Comparison of ENCODE assay signal across 10 cellular contexts in genomic region chr1:156461781-156462647, GRCh38. TPM values are rescaled to one million over a fixed set of nuclear protein-coding genes. Genes with fewer than 3 reads are reported as not detected.
DNase-seq lines count a peak whose midpoint lies in the region; ATAC-seq, FAIRE-seq and TF ChIP-seq lines count a peak whose summit lies in the region.
"Had no signal": no experiment of that assay in that cellular context is flagged by ENCODE, and none has a peak within 500 bp of the region (broad histone marks: within the 10 kb centered on the region; RNA-seq: fewer than 3 reads in every experiment).

No MANE protein-coding gene starts in this region.

- CTCF ChIA-PET in HepG2 (lab: Yijun Ruan, JAX; ENCODE audit: low intra/inter-chr PET ratio, low total read pairs), result no interaction called here

- no peak overlapping the region for H3K4me2 ChIP-seq in HepG2 (ENCODE audit: low read depth, low read length)

- TF ChIP-seq CTCF in HepG2 (CRISPR knock-in tag; IDR thresholded peaks at IDR 0.05) (no peak), right lobe of liver (IDR thresholded peaks at IDR 0.05) (no peak), breast epithelium (IDR thresholded peaks at IDR 0.05) (no peak)

- H3K79me2 ChIP-seq in HepG2 (ENCODE audit: insufficient read depth, low read length), result no peaks in the 10 kb centered on the region

- TF ChIP-seq RAD21 in HepG2 (CRISPR knock-in tag; IDR thresholded peaks at IDR 0.05), result no peak

- peaks cover 38% of the 10 kb centered on the region for H3K4me1 ChIP-seq in HepG2 (ENCODE audit: insufficient read depth, low read length)
- H3K4me1 ChIP-seq in right lobe of liver, result no peaks in the 10 kb centered on the region
- peaks cover 17 to 19% of the 10 kb centered on the region in 2 donors for H3K4me1 ChIP-seq in breast epithelium
- peaks cover 33% of the 10 kb centered on the region in 2 donors for H3K4me1 ChIP-seq in mucosa of rectum (ENCODE audit: control insufficient read depth in 2 of 2, insufficient read depth in 2 of 2, low read length in 2 of 2)

- intact Hi-C loops in HepG2 (cut with micrococcal nuclease; ENCODE audit: unreplicated experiment), result no loop called here
- intact Hi-C loops in right lobe of liver (cut with DNase I), result loop anchor here (5.0 to 10.0 kb wide), 2 partner anchors 35 to 143 kb away; partner anchors contain the start of gene GPATCH4 (in 1 of the 2)
- intact Hi-C loops in breast epithelium (cut with DNase I; ENCODE audit: low total_unique reads), result loop anchor here (5.0 kb wide), 1 partner anchor 35 kb away; no protein-coding TSS in a partner anchor

- FAIRE-seq in HepG2 (lab: Jason Lieb, UNC), result no peak
- FAIRE-seq: GM19239 had no signal

- H3K9me3 ChIP-seq in HepG2 (ENCODE audit: low read length) (no peaks in the 10 kb centered on the region), right lobe of liver (no peaks in the 10 kb centered on the region), breast epithelium (no peaks in the 10 kb centered on the region), mucosa of rectum (ENCODE audit: control insufficient read depth in 2 of 2, low read length in 2 of 2) (no peaks in the 10 kb centered on the region)

- POLR2A ChIA-PET in HepG2 (lab: Yijun Ruan, JAX), result interaction anchor here (5.4 kb wide), 1 partner anchor 40 kb away, joined by 93 read pairs; the partner anchor contains the start of gene MEF2D

- no peak for TF ChIP-seq POLR2A in HepG2 (IDR thresholded peaks at IDR 0.05; ENCODE audit: insufficient read depth in 1 of 2, low read depth in 2 of 2, low read length in 2 of 2)
- no peak for TF ChIP-seq POLR2A in right lobe of liver (IDR thresholded peaks at IDR 0.05)
- no peak for TF ChIP-seq POLR2A in breast epithelium (IDR thresholded peaks at IDR 0.05)

- H3K27me3 ChIP-seq in HepG2 (ENCODE audit: control insufficient read depth in 1 of 2, insufficient read depth in 2 of 2, low read length in 2 of 2) (no peaks in the 10 kb centered on the region), right lobe of liver (no peaks in the 10 kb centered on the region), breast epithelium (no peaks in the 10 kb centered on the region), mucosa of rectum (ENCODE audit: control insufficient read depth in 2 of 2, insufficient read depth in 2 of 2, low read length in 2 of 2) (no peaks in the 10 kb centered on the region)

- H3K4me3 ChIP-seq in HepG2 (replicated peaks in 1 of 3; ENCODE audit: insufficient read depth in 1 of 3, low read depth in 2 of 3, low read length in 3 of 3) (no peak overlapping the region), right lobe of liver (no peak overlapping the region), breast epithelium (no peak overlapping the region), mucosa of rectum (ENCODE audit: low read length in 2 of 2) (peak overlapping the region; percentile 6 to 20)

- ATAC-seq in HepG2, result no peak
- no peak for ATAC-seq in right lobe of liver
- no peak for ATAC-seq in HG03378 (IDR thresholded peaks at IDR 0.05; ENCODE audit: unreplicated experiment)

- H3K9ac ChIP-seq in HepG2 (ENCODE audit: insufficient read depth, low read depth, low read length) (no peak overlapping the region), mucosa of rectum (ENCODE audit: low read depth in 1 of 2, low read length in 2 of 2) (peak overlapping the region; percentile 32 to 45)

- H3K36me3 ChIP-seq in HepG2 (replicated peaks in 1 of 2; ENCODE audit: control insufficient read depth in 1 of 2, insufficient read depth in 2 of 2, low read length in 2 of 2) (no peaks in the 10 kb centered on the region; a peak in 1 of 5 replicates), right lobe of liver (peaks cover 0 to 3% (median 1%) of the 10 kb centered on the region in 4 donors), breast epithelium (peaks cover 3% of the 10 kb centered on the region), mucosa of rectum (ENCODE audit: control insufficient read depth in 2 of 2, insufficient read depth in 2 of 2, low read length in 2 of 2) (peaks cover 15 to 18% of the 10 kb centered on the region in 2 donors)

- WGBS in HepG2 (ENCODE audit: low lambda C conversion rate), result 91% methylated on average over 14 of the region's 17 CpGs
- 74% methylated on average over 4 of the region's 17 CpGs for WGBS in right lobe of liver (ENCODE audit: insufficient coverage, low coverage, low lambda C conversion rate, missing lambda C conversion rate)

- TF ChIP-seq EP300 in HepG2 (IDR thresholded peaks at IDR 0.05; ENCODE audit: low read depth in 2 of 2, low read length in 2 of 2) (no peak), HepG2 (CRISPR knock-in tag; IDR thresholded peaks at IDR 0.05; ENCODE audit: borderline replicate concordance) (no peak)

- H4K20me1 ChIP-seq in HepG2 (ENCODE audit: insufficient read depth, low read length), result no peaks in the 10 kb centered on the region

- H3K27ac ChIP-seq in HepG2 (ENCODE audit: extremely low read length, insufficient read depth, low read length) (no peak overlapping the region), right lobe of liver (no peak overlapping the region), breast epithelium (peak overlapping the region; percentile 79 to 81), mucosa of rectum (ENCODE audit: low read depth in 2 of 2, low read length in 2 of 2) (peak overlapping the region; percentile 76 to 77)

- BruUV-seq in HepG2 (replicated peaks; lab: Mats Ljungman, UMichigan), result no TSS peak

- no peak overlapping the region for H2AFZ ChIP-seq in HepG2 (ENCODE audit: low read length)

- in situ Hi-C loops in HepG2 (cut with HindIII; ENCODE audit: extremely low pct_ligation_motif_present, low pct_unique_long_range_greater_than_20kb), result no loop called here

- no peak for DNase-seq in HepG2 (ENCODE audit: low spot score)
- DNase-seq in right lobe of liver, result no peak
- DNase-seq in breast epithelium (ENCODE audit: low spot score in 2 of 2), result peak; percentile 72 to 83
- no peak for DNase-seq in NCI-H146 (lab: John Stamatoyannopoulos, UW)
- no peak for DNase-seq in DMS 273 treated with DMSO at 0.1 percent for 48 hours (lab: John Stamatoyannopoulos, UW)
- no peak for DNase-seq in activated CD8-positive, alpha-beta memory T cell treated with anti-CD3 and anti-CD28 coated beads, Interleukin-2, amount 50 U/mL, for 48 hours
- DNase-seq: NCI-H510A treated with DMSO at 0.1 percent for 48 hours had no signal

TF ChIP-seq in HepG2, 621 proteins besides CTCF, POLR2A, EP300 and RAD21:
- TF ChIP-seq SPEN (CRISPR knock-in tag; IDR thresholded peaks at IDR 0.05; ENCODE audit: low read depth) (no peak), ZNF652 (CRISPR knock-in tag; IDR thresholded peaks at IDR 0.05; ENCODE audit: borderline replicate concordance, low read depth) (peak; percentile 80)

RNA-seq across cellular contexts. Expression of gene MEF2D, which starts 38.6 kb away (rescaled TPM):
- total RNA-seq in HepG2 (2016; rRNA removed; fragmentation: Illumina TruSeq; extraction: Trizol) (1.3 and 1.6 TPM in 2 replicates), right lobe of liver (10 to 100 TPM; 13.3 to 17.1 (median 15.0) TPM), breast epithelium (10 to 100 TPM; 25.8 to 34.9 (median 32.1) TPM)
- 0.10 and 0.18 TPM in 2 replicates for total RNA-seq in HepG2 (2016; cell fraction: cytosol; rRNA removed; fragmentation: Illumina TruSeq; extraction: Trizol; ENCODE audit: low read depth)
- 0.94 and 1.4 TPM in 2 replicates for total RNA-seq in HepG2 (2016; cell fraction: insoluble cytoplasmic fraction; rRNA removed; fragmentation: Illumina TruSeq; extraction: Trizol)
- total RNA-seq in HepG2 (2016; cell fraction: membrane; rRNA removed; fragmentation: Illumina TruSeq; extraction: Trizol), result 0.86 and 1.1 TPM in 2 replicates
- 1.6 and 2.1 TPM in 2 replicates for total RNA-seq in HepG2 (2016; cell fraction: nucleus; rRNA removed; fragmentation: Illumina TruSeq; extraction: Trizol)
- 3.9 and 4.8 TPM in 2 replicates for polyA plus RNA-seq in HepG2 (2011; rRNA removed)
- 3.4 and 4.5 TPM in 2 replicates for polyA plus RNA-seq in HepG2 (2011; cell fraction: cytosol; rRNA removed)
- 16.7 and 19.0 TPM in 2 replicates for polyA plus RNA-seq in HepG2 (2011; cell fraction: nucleus; rRNA removed)
- polyA plus RNA-seq in HepG2 (2012), result 7.2 and 7.9 TPM in 2 replicates
- polyA plus RNA-seq in HepG2 (2016; cell fraction: cytosol; fragmentation: Illumina TruSeq; extraction: Trizol; ENCODE audit: low read depth), result 0.14 and 0.24 TPM in 2 replicates
- 2.7 and 4.2 TPM in 2 replicates for polyA plus RNA-seq in HepG2 (2016; cell fraction: insoluble cytoplasmic fraction; fragmentation: Illumina TruSeq; extraction: Trizol; ENCODE audit: low read depth)
- polyA plus RNA-seq in HepG2 (2016; cell fraction: membrane; fragmentation: Illumina TruSeq; extraction: Trizol; ENCODE audit: low read depth), result 0.64 and 0.70 TPM in 2 replicates
- polyA plus RNA-seq in HepG2 (2016; cell fraction: nucleus; fragmentation: Illumina TruSeq; extraction: Trizol; ENCODE audit: insufficient read depth, low read depth), result 5.2 and 6.2 TPM in 2 replicates
- 6.9 and 12.7 TPM in 2 replicates for polyA minus RNA-seq in HepG2 (2011; rRNA and poly(A)+ RNA removed; ENCODE audit: low replicate concordance)
- polyA minus RNA-seq in HepG2 (2011; cell fraction: cytosol; rRNA and poly(A)+ RNA removed), result 4.3 and 7.2 TPM in 2 replicates
- 5.4 and 6.3 TPM in 2 replicates for polyA minus RNA-seq in HepG2 (2011; cell fraction: nucleus; rRNA and poly(A)+ RNA removed)

Comparison
In these comparisons a context has a peak if more than half of its experiments do, and no peak if none do; other contexts are left out.
1. DNase-seq: peak in breast epithelium (2 of 2); none in HepG2 (single experiment), right lobe of liver (0 of 3), NCI-H146 (single experiment), DMS 273 treated with DMSO at 0.1 percent for 48 hours (single experiment) and activated CD8-positive, alpha-beta memory T cell treated with anti-CD3 and anti-CD28 coated beads, Interleukin-2, amount 50 U/mL, for 48 hours (single experiment).
2. H3K27ac ChIP-seq: peak in breast epithelium (2 of 2) and mucosa of rectum (2 of 2); none in HepG2 (single experiment) and right lobe of liver (0 of 3).
3. H3K4me3 ChIP-seq: peak in mucosa of rectum (2 of 2); none in HepG2 (0 of 3), right lobe of liver (0 of 3) and breast epithelium (0 of 3).